7 cellular contexts compared by ENCODE assay signal in the genomic region with DNA sequence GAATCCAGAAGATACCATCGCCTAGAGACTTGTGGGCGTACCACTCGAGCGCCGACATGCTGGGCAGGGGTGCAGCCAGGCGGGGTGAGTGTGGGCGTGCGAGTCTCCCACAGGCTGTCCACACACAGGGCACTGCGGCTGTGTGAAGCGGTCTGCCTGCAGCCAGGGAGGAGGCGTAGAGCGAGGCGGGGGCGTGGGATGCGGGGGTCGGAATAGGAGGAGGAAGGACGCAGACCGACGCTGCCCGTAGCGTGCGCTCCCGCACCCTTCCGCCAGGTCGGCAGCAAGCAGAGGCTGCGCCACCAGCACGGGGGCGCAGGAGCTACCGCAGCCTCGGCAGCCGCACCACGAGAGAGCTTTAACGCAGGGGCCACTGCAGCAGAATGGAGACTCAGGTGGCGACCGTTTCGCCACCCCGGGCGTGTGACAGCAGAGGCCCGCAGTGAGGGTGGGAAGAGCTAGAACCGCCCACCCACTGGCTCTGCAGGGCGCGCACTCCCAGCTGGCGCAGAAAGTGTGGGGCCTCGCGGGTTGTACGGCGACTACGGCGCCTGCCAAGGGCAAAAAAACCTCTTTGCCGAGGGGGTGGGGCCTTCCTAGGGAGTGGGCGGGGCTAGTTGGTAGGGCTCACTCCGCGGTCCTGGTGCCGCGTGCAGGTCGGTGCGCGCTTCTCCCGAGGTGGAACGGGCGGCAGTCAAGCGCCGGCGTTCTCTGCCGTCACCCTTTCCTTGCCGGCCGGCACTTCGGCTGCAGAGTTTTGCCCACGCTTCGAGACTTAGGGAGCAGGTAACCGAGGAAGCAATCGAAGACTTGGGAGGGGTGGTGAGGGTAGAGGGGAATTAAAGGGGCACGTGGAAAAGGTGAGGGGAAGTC.
DNase-seq lines count a peak whose midpoint lies in the region; ATAC-seq, FAIRE-seq and TF ChIP-seq lines count a peak whose summit lies in the region.

Gene MBLAC2 (minus strand): TSS at position 537 of the 873 bp plus-strand sequence. CDS start 479 bp downstream, at position 58.
Gene POLR3G (plus strand): TSS at position 630 of the 873 bp plus-strand sequence. CDS start 10,704 bp downstream, outside the sequence.

- DNase-seq in GM18507 (ENCODE audit: extremely low spot score, insufficient read length, low read depth) (peak; percentile 88), NCI-H187 treated with DMSO at 0.1 percent for 48 hours (lab: John Stamatoyannopoulos, UW) (peak; percentile 52), T-helper 22 cell (ENCODE audit: low read depth) (peak; percentile 85), astrocyte of the hippocampus (ENCODE audit: low read depth, low spot score) (peak; percentile 96), hippocampal formation (lab: John Stamatoyannopoulos, UW) (peak; percentile 89 to 90), retinal pigment epithelial cell (ENCODE audit: low read depth) (peak; percentile 65)

- TF ChIP-seq CTCF in retinal pigment epithelial cell (conservative IDR thresholded peaks at IDR 0.05; ENCODE audit: low read depth, low read length) = peak; percentile 39

- peak; percentile 93 for FAIRE-seq in GM18507 (lab: Jason Lieb, UNC)

- peak within 1 kb of the TSS; percentile 84 for H3K4me3 ChIP-seq in retinal pigment epithelial cell (ENCODE audit: low read length)

- ATAC-seq in HG02943 (IDR thresholded peaks at IDR 0.05; ENCODE audit: low read depth, unreplicated experiment) = peak; percentile 78

Comparison
In these comparisons a context has a peak if more than half of its experiments do, and no peak if none do; other contexts are left out.
1. Peak in every context shown above with its lines: DNase-seq, ATAC-seq and H3K4me3 ChIP-seq.